ENCODE assay signal across 15 cellular contexts in genomic region chr21:23475518-23476189, GRCh38.
"Had no signal": no experiment of that assay in that cellular context is flagged by ENCODE, and none has a peak within 500 bp of the region (broad histone marks: within the 10 kb centered on the region; RNA-seq: fewer than 3 reads in every experiment).

No MANE protein-coding gene starts in this region.

- H3K27ac ChIP-seq: adrenal gland, dorsolateral prefrontal cortex, left ventricle myocardium inferior, pancreas, transverse colon, WERI-Rb-1 had no signal

- DNase-seq: activated CD4-positive, alpha-beta memory T cell treated with anti-CD3 and anti-CD28 coated beads for 36 hours; activated CD8-positive, alpha-beta memory T cell treated with anti-CD3 and anti-CD28 coated beads, Interleukin-2, amount 10 ng/mL, durations not matched to agents 7 days and 5 days; activated naive CD4-positive, alpha-beta T cell treated with anti-CD3 and anti-CD28 coated beads, Interleukin-2, amount 10 ng/mL, durations not matched to agents 7 days and 5 days; activated T-cell treated with anti-CD3 and anti-CD28 coated beads, Interleukin-2, amount 50 U/mL, for 24 hours; adrenal gland; dorsolateral prefrontal cortex; hippocampal formation; kidney; left ventricle myocardium inferior; mucosa of descending colon; naive thymus-derived CD4-positive, alpha-beta T cell; pancreas; stimulated activated naive CD8-positive, alpha-beta T cell treated with anti-CD3 and anti-CD28 coated beads, Interleukin-15, Interleukin-2, amounts not matched to agents 100 U/mL and 50 U/mL, for 24 hours; transverse colon; WERI-Rb-1 had no signal

- H3K4me1 ChIP-seq: adrenal gland, left ventricle myocardium inferior, pancreas, transverse colon had no signal

- H3K27me3 ChIP-seq: adrenal gland, dorsolateral prefrontal cortex, pancreas, transverse colon had no signal

- H3K9me3 ChIP-seq: adrenal gland, left ventricle myocardium inferior, pancreas had no signal

- H3K4me3 ChIP-seq: adrenal gland, dorsolateral prefrontal cortex, left ventricle myocardium inferior, mucosa of descending colon, pancreas, transverse colon had no signal

- FAIRE-seq: kidney, pancreas had no signal

- H3K36me3 ChIP-seq: adrenal gland, left ventricle myocardium inferior, pancreas, transverse colon, WERI-Rb-1 had no signal
